In the genomic region with DNA sequence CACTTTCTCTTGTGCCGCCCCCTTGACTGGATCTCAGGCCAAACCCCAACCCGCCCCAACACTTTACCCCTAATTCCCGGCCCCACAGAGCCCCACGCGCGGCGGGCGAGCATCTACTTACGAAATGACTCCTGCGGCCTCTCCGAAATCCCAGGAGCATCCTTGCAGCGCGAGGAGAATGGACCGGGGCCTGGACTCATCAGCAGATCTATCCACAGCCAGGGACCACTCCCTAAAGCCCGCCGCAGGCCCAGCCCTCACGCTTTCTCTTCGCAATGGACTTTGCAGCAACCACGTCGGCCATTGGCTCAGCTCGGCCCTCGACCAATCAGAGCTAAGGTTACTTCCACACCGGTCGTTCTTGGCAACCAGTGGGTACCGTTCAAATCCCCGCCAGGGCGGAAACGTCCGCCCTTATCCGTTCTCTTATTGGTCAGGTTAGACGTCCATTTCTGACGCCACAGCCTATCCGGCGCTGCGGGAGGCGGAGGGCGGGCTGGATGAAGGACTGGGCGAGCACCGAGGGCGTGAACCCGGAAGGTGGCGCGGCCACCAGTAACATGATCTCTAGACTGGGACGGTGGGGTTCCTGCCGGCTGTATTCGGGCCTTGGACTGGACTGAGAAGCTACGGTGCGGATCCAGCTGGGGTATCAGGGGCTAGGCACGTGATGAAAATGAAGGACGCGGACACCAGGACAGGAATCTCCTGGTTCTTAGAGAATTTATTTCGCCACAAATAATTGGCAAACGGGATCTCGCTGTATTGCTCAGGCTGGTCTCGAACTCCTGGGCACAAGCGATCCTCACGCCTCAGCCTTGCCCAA, we compare ENCODE assay signal across 8 cellular contexts.
DNase-seq lines count a peak whose midpoint lies in the region; ATAC-seq and TF ChIP-seq lines count a peak whose summit lies in the region.

A gene (minus strand): TSS at position 244 of the 826 bp plus-strand sequence. CDS start 84 bp downstream, at position 160.
A gene with protein sequence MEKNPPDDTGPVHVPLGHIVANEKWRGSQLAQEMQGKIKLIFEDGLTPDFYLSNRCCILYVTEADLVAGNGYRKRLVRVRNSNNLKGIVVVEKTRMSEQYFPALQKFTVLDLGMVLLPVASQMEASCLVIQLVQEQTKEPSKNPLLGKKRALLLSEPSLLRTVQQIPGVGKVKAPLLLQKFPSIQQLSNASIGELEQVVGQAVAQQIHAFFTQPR (plus strand): TSS at position 528 of the 826 bp plus-strand sequence. CDS start 955 bp downstream, outside the sequence.

- peak; percentile 99 for DNase-seq in AG09319 (ENCODE audit: extremely low read depth, low read depth)
- DNase-seq in NCI-H345 (lab: John Stamatoyannopoulos, UW): peak; percentile 100
- peak; percentile 93 to 95 (median 94) for DNase-seq in activated CD4-positive, CD25-positive, alpha-beta regulatory T cell (lab: John Stamatoyannopoulos, UW)
- peak; percentile 99 for DNase-seq in cerebellar cortex (ENCODE audit: low spot score)
- peak; percentile 100 for DNase-seq in islet precursor cell
- DNase-seq in stimulated activated CD4-positive, alpha-beta T cell treated with anti-CD3 and anti-CD28 coated beads, Interleukin-12 subunit alpha, Interleukin-12 subunit beta, amount 100 ng/mL, for 4 hours: peak; percentile 93

- no peak for TF ChIP-seq CTCF in AG09319 (IDR thresholded peaks at IDR 0.05; ENCODE audit: low read depth, low read length)

- ATAC-seq in GM19025 (IDR thresholded peaks at IDR 0.05; ENCODE audit: low read depth, unreplicated experiment): peak; percentile 99
- ATAC-seq in HG03280 (IDR thresholded peaks at IDR 0.05; ENCODE audit: unreplicated experiment): peak; percentile 99

Comparison
In these comparisons a context has a peak if more than half of its experiments do, and no peak if none do; other contexts are left out.
1. Peak in every context shown above with its lines: DNase-seq and ATAC-seq.